In the genomic region with DNA sequence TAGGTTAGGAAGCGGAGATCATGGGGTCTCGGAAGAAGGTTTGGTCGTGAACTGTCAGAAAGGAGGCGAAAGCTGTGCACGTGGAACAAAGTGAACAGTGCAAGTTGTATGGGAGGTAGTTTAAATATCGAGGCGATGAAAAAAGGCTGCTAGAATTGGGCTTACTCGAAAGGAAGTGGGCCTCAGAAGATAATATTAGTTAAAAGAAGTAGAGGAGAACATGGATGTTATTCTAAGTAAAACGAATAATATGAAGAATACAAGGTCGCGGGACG, we compare ENCODE assay signal across 8 cellular contexts. TPM values are rescaled to one million over a fixed set of nuclear protein-coding genes. Genes with fewer than 3 reads are reported as not detected.
DNase-seq lines count a peak whose midpoint lies in the region; ATAC-seq and TF ChIP-seq lines count a peak whose summit lies in the region.

No MANE protein-coding gene starts in this region.

- H3K4me1 Mint-ChIP-seq in stimulated activated naive CD8-positive, alpha-beta T cell treated with anti-CD3 and anti-CD28 coated beads, Interleukin-15, Interleukin-2, amounts not matched to agents 100 ng/mL and 50 ng/mL, for 24 hours (ENCODE audit: low read depth) = peaks cover 66% of the 10 kb centered on the region

- no peak for TF ChIP-seq EP300 in tibial nerve (IDR thresholded peaks at IDR 0.05)

- no peaks in the 10 kb centered on the region for H3K9me3 Mint-ChIP-seq in stimulated activated naive CD8-positive, alpha-beta T cell treated with anti-CD3 and anti-CD28 coated beads, Interleukin-15, Interleukin-2, amounts not matched to agents 100 ng/mL and 50 ng/mL, for 24 hours
- H3K9me3 Mint-ChIP-seq in activated naive CD4-positive, alpha-beta T cell treated with anti-CD3 and anti-CD28 coated beads, Interleukin-2, amount 50 U/mL, for 72 hours = no peaks in the 10 kb centered on the region

- H3K27me3 ChIP-seq in kidney epithelial cell (ENCODE audit: control insufficient read depth, insufficient read depth, low read length) = no peaks in the 10 kb centered on the region
- H3K27me3 ChIP-seq in tibial nerve = no peaks in the 10 kb centered on the region

- H3K36me3 Mint-ChIP-seq in stimulated activated naive CD8-positive, alpha-beta T cell treated with anti-CD3 and anti-CD28 coated beads, Interleukin-15, Interleukin-2, amounts not matched to agents 100 ng/mL and 50 ng/mL, for 24 hours (ENCODE audit: low read depth) = peaks cover 47% of the 10 kb centered on the region
- H3K36me3 Mint-ChIP-seq in activated naive CD4-positive, alpha-beta T cell treated with anti-CD3 and anti-CD28 coated beads, Interleukin-2, amount 50 U/mL, for 72 hours = peaks cover 18 to 24% of the 10 kb centered on the region in 2 donors

- no peak for DNase-seq in stimulated activated naive CD8-positive, alpha-beta T cell treated with anti-CD3 and anti-CD28 coated beads, Interleukin-15, Interleukin-2, amounts not matched to agents 100 U/mL and 50 U/mL, for 24 hours
- DNase-seq in activated naive CD4-positive, alpha-beta T cell treated with anti-CD3 and anti-CD28 coated beads, Interleukin-2, amount 50 U/mL, for 72 hours (ENCODE audit: low spot score in 2 of 2) = no peak
- no peak for DNase-seq in kidney epithelial cell (ENCODE audit: low read depth)
- no peak for DNase-seq in tibial nerve (ENCODE audit: low spot score in 2 of 2)
- DNase-seq in HPDE6-E6E7 (ENCODE audit: extremely low spot score) = no peak
- no peak for DNase-seq in NCI-H226
- no peak for DNase-seq in kidney tubule cell (ENCODE audit: low spot score)

- peak overlapping the region; percentile 99 for H3K4me3 Mint-ChIP-seq in stimulated activated naive CD8-positive, alpha-beta T cell treated with anti-CD3 and anti-CD28 coated beads, Interleukin-15, Interleukin-2, amounts not matched to agents 100 ng/mL and 50 ng/mL, for 24 hours

- H3K4me3 ChIP-seq in kidney epithelial cell (ENCODE audit: low read depth, low read length) = peak overlapping the region; percentile 69
- H3K4me3 ChIP-seq in tibial nerve = peak overlapping the region; percentile 76 to 96 (median 87)

- no peaks in the 10 kb centered on the region for H3K27me3 Mint-ChIP-seq in stimulated activated naive CD8-positive, alpha-beta T cell treated with anti-CD3 and anti-CD28 coated beads, Interleukin-15, Interleukin-2, amounts not matched to agents 100 ng/mL and 50 ng/mL, for 24 hours

- peak overlapping the region; percentile 99 for H3K27ac Mint-ChIP-seq in stimulated activated naive CD8-positive, alpha-beta T cell treated with anti-CD3 and anti-CD28 coated beads, Interleukin-15, Interleukin-2, amounts not matched to agents 100 ng/mL and 50 ng/mL, for 24 hours
- peak overlapping the region; percentile 94 to 97 for H3K27ac Mint-ChIP-seq in activated naive CD4-positive, alpha-beta T cell treated with anti-CD3 and anti-CD28 coated beads, Interleukin-2, amount 50 U/mL, for 72 hours

- 1 to 2% methylated on average over 12 of the region's 12 CpGs for WGBS in tibial nerve, 2 donors

- no peak for TF ChIP-seq POLR2A in tibial nerve (IDR thresholded peaks at IDR 0.05)

- TF ChIP-seq CTCF in kidney epithelial cell (IDR thresholded peaks at IDR 0.05; ENCODE audit: insufficient read depth, low read length, poor library complexity, severe bottlenecking) (no peak), tibial nerve (IDR thresholded peaks at IDR 0.05) (no peak)

- no peaks in the 10 kb centered on the region for H3K9me3 ChIP-seq in tibial nerve

- no peak for ATAC-seq in stimulated activated naive CD8-positive, alpha-beta T cell treated with anti-CD3 and anti-CD28 coated beads, Interleukin-15, Interleukin-2, amounts not matched to agents 100 U/mL and 50 U/mL, for 24 hours
- ATAC-seq in activated naive CD4-positive, alpha-beta T cell treated with anti-CD3 and anti-CD28 coated beads, Interleukin-2, amount 50 U/mL, for 72 hours = no peak

- H3K36me3 ChIP-seq in kidney epithelial cell (ENCODE audit: control insufficient read depth, insufficient read depth, low read length) (no peaks in the 10 kb centered on the region), tibial nerve (peaks cover 0 to 6% (median 0%) of the 10 kb centered on the region in 3 donors)

- peak overlapping the region in 2 of 4 donors; percentile 88 to 90 for H3K27ac ChIP-seq in tibial nerve

- H3K4me1 ChIP-seq in tibial nerve = peaks cover 0 to 45% (median 21%) of the 10 kb centered on the region in 4 donors

RNA-seq across cellular contexts. Expression of a gene that starts 0.6 kb away (rescaled TPM):
- 10 to 100 TPM; 32.2 to 44.4 TPM for total RNA-seq in activated naive CD4-positive, alpha-beta T cell treated with anti-CD3 and anti-CD28 coated beads, Interleukin-2, amount 50 U/mL, for 72 hours
- total RNA-seq in kidney epithelial cell (16.5 and 28.8 TPM in 2 replicates), tibial nerve (10 to 100 TPM in 1 of 4 donors, 1 to 10 TPM in 3; 7.2 to 10.5 (median 7.7) TPM)

RNA-seq across cellular contexts. Expression of a gene that starts 0.7 kb away (rescaled TPM):
- 10 to 100 TPM; 20.4 to 26.7 TPM for total RNA-seq in activated naive CD4-positive, alpha-beta T cell treated with anti-CD3 and anti-CD28 coated beads, Interleukin-2, amount 50 U/mL, for 72 hours
- total RNA-seq in kidney epithelial cell = 18.9 and 22.2 TPM in 2 replicates
- 10 to 100 TPM; 21.8 to 24.3 (median 22.8) TPM for total RNA-seq in tibial nerve
